ENCODE assay signal across 13 cellular contexts in genomic region chr22:26949193-26949592, GRCh38.
A peak's percentile ranks its signal among the peaks of the same experiment; 100 is the strongest.
DNase-seq lines count a peak whose midpoint lies in the region; ATAC-seq and TF ChIP-seq lines count a peak whose summit lies in the region.
"Had no signal": no experiment of that assay in that cellular context is flagged by ENCODE, and none has a peak within 500 bp of the region (broad histone marks: within the 10 kb centered on the region; RNA-seq: fewer than 3 reads in every experiment).

No MANE protein-coding gene starts in this region.

- H3K4me1 Mint-ChIP-seq in activated naive CD4-positive, alpha-beta T cell treated with anti-CD3 and anti-CD28 coated beads for 36 hours (ENCODE audit: low read depth): no peaks in the 10 kb centered on the region
- H3K4me1 Mint-ChIP-seq in endodermal cell: peaks cover 28% of the 10 kb centered on the region
- H3K4me1 Mint-ChIP-seq: activated naive CD8-positive, alpha-beta T cell treated with anti-CD3 and anti-CD28 coated beads, Interleukin-2, amount 50 U/mL, for 24 hours had no signal

- peaks cover 30% of the 10 kb centered on the region for H3K27me3 Mint-ChIP-seq in activated naive CD4-positive, alpha-beta T cell treated with anti-CD3 and anti-CD28 coated beads for 36 hours (ENCODE audit: low read depth)
- peaks cover 11% of the 10 kb centered on the region for H3K27me3 Mint-ChIP-seq in endodermal cell (ENCODE audit: insufficient read depth)

- no peak overlapping the region for H2AFZ ChIP-seq in PC-3 (ENCODE audit: low read length)

- TF ChIP-seq CTCF in PC-3 (conservative IDR thresholded peaks at IDR 0.05; ENCODE audit: low read depth, low read length): no peak
- no peak for TF ChIP-seq CTCF in endodermal cell (conservative IDR thresholded peaks at IDR 0.05)
- TF ChIP-seq CTCF in retinal pigment epithelial cell (conservative IDR thresholded peaks at IDR 0.05; ENCODE audit: low read depth, low read length): no peak

- WGBS in endodermal cell (ENCODE audit: insufficient coverage in 1 of 2, insufficient read length in 1 of 2), 2 experiments: 29% methylated on average over 3 of the region's 3 CpGs; no CpG with 5 or more reads in 1 of the 2 experiments

- no peak overlapping the region for H3K9ac ChIP-seq in PC-3 (ENCODE audit: low read length)
- no peak overlapping the region for H3K9ac ChIP-seq in endodermal cell (ENCODE audit: extremely low read depth, low read length, poor library complexity, severe bottlenecking)

- intact Hi-C loops in activated naive CD4-positive, alpha-beta T cell treated with anti-CD3 and anti-CD28 coated beads for 36 hours (cut with micrococcal nuclease): no loop called here
- intact Hi-C loops in PC-3 (cut with micrococcal nuclease): no loop called here

- no peaks in the 10 kb centered on the region for H3K4me1 ChIP-seq in PC-3 (ENCODE audit: insufficient read depth, low read length)
- H3K4me1 ChIP-seq in endodermal cell (ENCODE audit: control insufficient read depth, insufficient read depth, low read length): peaks cover 12% of the 10 kb centered on the region
- H3K4me1 ChIP-seq: pancreas had no signal

- H3K9me3 Mint-ChIP-seq in activated naive CD4-positive, alpha-beta T cell treated with anti-CD3 and anti-CD28 coated beads for 36 hours: no peaks in the 10 kb centered on the region
- H3K9me3 Mint-ChIP-seq in activated naive CD4-positive, alpha-beta T cell treated with anti-CD3 and anti-CD28 coated beads, Interleukin-2, amount 50 U/mL, for 72 hours: peaks cover 0 to 4% of the 10 kb centered on the region in 2 donors
- H3K9me3 Mint-ChIP-seq in endodermal cell: no peaks in the 10 kb centered on the region
- H3K9me3 Mint-ChIP-seq: activated CD4-positive, alpha-beta memory T cell treated with anti-CD3 and anti-CD28 coated beads for 36 hours; activated naive CD8-positive, alpha-beta T cell treated with anti-CD3 and anti-CD28 coated beads, Interleukin-2, amount 50 U/mL, for 24 hours had no signal

- POLR2A ChIA-PET in PC-3 (lab: Charles Lee; ENCODE audit: unreplicated experiment): no interaction called here

- H3K36me3 Mint-ChIP-seq in activated naive CD4-positive, alpha-beta T cell treated with anti-CD3 and anti-CD28 coated beads for 36 hours (ENCODE audit: low read depth): no peaks in the 10 kb centered on the region
- no peaks in the 10 kb centered on the region for H3K36me3 Mint-ChIP-seq in activated naive CD4-positive, alpha-beta T cell treated with anti-CD3 and anti-CD28 coated beads, Interleukin-2, amount 50 U/mL, for 72 hours
- H3K36me3 Mint-ChIP-seq in endodermal cell (ENCODE audit: low read depth): no peaks in the 10 kb centered on the region
- H3K36me3 Mint-ChIP-seq: activated CD4-positive, alpha-beta memory T cell treated with anti-CD3 and anti-CD28 coated beads for 36 hours had no signal

- H3K27me3 ChIP-seq in PC-3 (ENCODE audit: low read length): 0 out of 2 replicates have a peak, but pooled peaks cover 4% of the 10 kb centered on the region
- peaks cover 8% of the 10 kb centered on the region for H3K27me3 ChIP-seq in endodermal cell (ENCODE audit: control insufficient read depth, insufficient read depth, low read length, poor library complexity, severe bottlenecking)
- H3K27me3 ChIP-seq: pancreas had no signal

- H4K20me1 ChIP-seq in PC-3 (ENCODE audit: low read length): no peaks in the 10 kb centered on the region

- no peak overlapping the region for H3K4me2 ChIP-seq in PC-3 (ENCODE audit: low read length)

- H3K36me3 ChIP-seq in PC-3 (ENCODE audit: low read depth, low read length) (no peaks in the 10 kb centered on the region), endodermal cell (ENCODE audit: control insufficient read depth, insufficient read depth, low read length) (no peaks in the 10 kb centered on the region)
- H3K36me3 ChIP-seq: pancreas, suprapubic skin had no signal

- H3K9me2 ChIP-seq in PC-3 (replicated peaks; ENCODE audit: low read length): no peaks in the 10 kb centered on the region

- CTCF ChIA-PET in activated naive CD4-positive, alpha-beta T cell treated with anti-CD3 and anti-CD28 coated beads for 36 hours (lab: Charles Lee): interaction anchor here (0.7 kb wide), 1 partner anchor 12 kb away, joined by 3 read pairs; no protein-coding TSS in a partner anchor
- CTCF ChIA-PET in PC-3 (lab: Charles Lee): no interaction called here

- no peaks in the 10 kb centered on the region for H3K9me3 ChIP-seq in PC-3 (ENCODE audit: low read length)
- no peaks in the 10 kb centered on the region for H3K9me3 ChIP-seq in endodermal cell (ENCODE audit: control insufficient read depth, low read length)
- H3K9me3 ChIP-seq: pancreas, suprapubic skin had no signal

- ATAC-seq in activated naive CD4-positive, alpha-beta T cell treated with anti-CD3 and anti-CD28 coated beads, Interleukin-2, amount 50 U/mL, for 72 hours: no peak
- no peak for ATAC-seq in PC-3
- no peak for ATAC-seq in HG03196 (IDR thresholded peaks at IDR 0.05; ENCODE audit: unreplicated experiment)
- ATAC-seq in HG02938 (IDR thresholded peaks at IDR 0.05; ENCODE audit: unreplicated experiment): no peak
- ATAC-seq: activated naive CD8-positive, alpha-beta T cell treated with anti-CD3 and anti-CD28 coated beads, Interleukin-2, amount 50 U/mL, for 24 hours had no signal

- H3K4me3 ChIP-seq in PC-3 (ENCODE audit: low read length): no peak overlapping the region
- H3K4me3 ChIP-seq in endodermal cell (ENCODE audit: low read length): no peak overlapping the region
- H3K4me3 ChIP-seq in retinal pigment epithelial cell (ENCODE audit: low read length): no peak overlapping the region
- H3K4me3 ChIP-seq: pancreas, suprapubic skin had no signal

- peak; percentile 21 for DNase-seq in activated naive CD4-positive, alpha-beta T cell treated with anti-CD3 and anti-CD28 coated beads for 36 hours
- no peak for DNase-seq in activated naive CD4-positive, alpha-beta T cell treated with anti-CD3 and anti-CD28 coated beads, Interleukin-2, amount 50 U/mL, for 72 hours (ENCODE audit: low spot score in 2 of 2)
- DNase-seq in PC-3 (peak; percentile 4), endodermal cell (peak; percentile 80), retinal pigment epithelial cell (ENCODE audit: low read depth) (peak; percentile 7), C1 segment of cervical spinal cord (lab: John Stamatoyannopoulos, UW) (no peak)
- DNase-seq: activated CD4-positive, alpha-beta memory T cell treated with anti-CD3 and anti-CD28 coated beads for 36 hours; activated naive CD8-positive, alpha-beta T cell treated with anti-CD3 and anti-CD28 coated beads, Interleukin-2, amount 50 U/mL, for 24 hours; NCI-H226 had no signal

- no peak overlapping the region for H3K27ac Mint-ChIP-seq in activated naive CD4-positive, alpha-beta T cell treated with anti-CD3 and anti-CD28 coated beads for 36 hours
- H3K27ac Mint-ChIP-seq in activated naive CD4-positive, alpha-beta T cell treated with anti-CD3 and anti-CD28 coated beads, Interleukin-2, amount 50 U/mL, for 72 hours: no peak overlapping the region
- H3K27ac Mint-ChIP-seq in endodermal cell: no peak overlapping the region
- H3K27ac Mint-ChIP-seq: activated CD4-positive, alpha-beta memory T cell treated with anti-CD3 and anti-CD28 coated beads for 36 hours; activated naive CD8-positive, alpha-beta T cell treated with anti-CD3 and anti-CD28 coated beads, Interleukin-2, amount 50 U/mL, for 24 hours had no signal

- H3F3A ChIP-seq in PC-3 (ENCODE audit: low read length, unreplicated experiment): no peaks in the 10 kb centered on the region

- no peaks in the 10 kb centered on the region for H3K79me2 ChIP-seq in PC-3 (ENCODE audit: low read length)

- no peak overlapping the region for H3K4me3 Mint-ChIP-seq in activated naive CD4-positive, alpha-beta T cell treated with anti-CD3 and anti-CD28 coated beads for 36 hours
- H3K4me3 Mint-ChIP-seq in endodermal cell: no peak overlapping the region
- H3K4me3 Mint-ChIP-seq: activated CD4-positive, alpha-beta memory T cell treated with anti-CD3 and anti-CD28 coated beads for 36 hours; activated naive CD8-positive, alpha-beta T cell treated with anti-CD3 and anti-CD28 coated beads, Interleukin-2, amount 50 U/mL, for 24 hours had no signal

- H3K27ac ChIP-seq in PC-3 (ENCODE audit: low read length): no peak overlapping the region
- no peak overlapping the region for H3K27ac ChIP-seq in endodermal cell (ENCODE audit: low read depth, low read length)
- H3K27ac ChIP-seq: pancreas, suprapubic skin had no signal

- no TSS peak for BruUV-seq in PC-3 (replicated peaks; lab: Mats Ljungman, UMichigan)

Comparison
In these comparisons a context has a peak if more than half of its experiments do, and no peak if none do; other contexts are left out.
1. DNase-seq: peak in activated naive CD4-positive, alpha-beta T cell treated with anti-CD3 and anti-CD28 coated beads for 36 hours (single experiment), PC-3 (single experiment), endodermal cell (single experiment) and retinal pigment epithelial cell (single experiment); none in activated naive CD4-positive, alpha-beta T cell treated with anti-CD3 and anti-CD28 coated beads, Interleukin-2, amount 50 U/mL, for 72 hours (0 of 2) and C1 segment of cervical spinal cord (0 of 14).